In the genomic region with DNA sequence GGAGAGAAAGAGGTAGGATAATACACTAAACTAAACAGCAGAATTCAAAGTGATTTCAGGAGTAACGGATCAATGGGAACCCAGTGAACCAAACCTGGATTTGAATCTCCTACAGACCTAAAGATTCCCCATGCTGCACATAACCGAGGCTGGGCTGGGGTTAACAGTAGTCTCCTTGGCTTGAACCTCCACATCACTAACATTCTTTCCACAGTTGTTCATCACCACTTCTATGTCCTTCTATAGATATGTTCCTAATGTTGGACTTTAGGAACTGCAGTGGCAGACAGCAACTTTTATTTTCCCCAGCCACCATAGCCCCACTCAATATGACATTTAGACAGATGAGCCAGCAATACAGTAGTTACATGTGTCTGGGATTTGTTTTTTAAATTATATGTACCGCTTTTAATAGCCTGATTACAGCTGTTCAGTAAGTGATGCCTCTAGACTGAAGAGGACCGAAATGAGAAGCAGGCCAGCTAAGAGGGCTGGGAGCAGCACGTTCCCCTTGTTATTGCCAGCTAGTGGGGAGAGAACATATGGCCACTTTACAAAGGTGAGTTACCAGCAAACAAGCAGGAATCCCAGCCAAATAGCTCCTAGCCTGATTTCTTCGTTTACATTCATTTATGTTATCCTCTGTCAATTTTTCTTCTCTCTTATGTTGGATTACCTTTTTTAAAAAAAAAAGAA, we compare ENCODE assay signal across 13 cellular contexts.
A peak's percentile ranks its signal among the peaks of the same experiment; 100 is the strongest.
DNase-seq lines count a peak whose midpoint lies in the region; ATAC-seq and TF ChIP-seq lines count a peak whose summit lies in the region.
"Had no signal": no experiment of that assay in that cellular context is flagged by ENCODE, and none has a peak within 500 bp of the region (broad histone marks: within the 10 kb centered on the region; RNA-seq: fewer than 3 reads in every experiment).

No MANE protein-coding gene starts in this region.

- DNase-seq in NCI-H510A treated with DMSO at 0.1 percent for 48 hours (lab: John Stamatoyannopoulos, UW) (peak; percentile 1), NCI-H510A (lab: John Stamatoyannopoulos, UW) (no peak), NCI-H774 (lab: John Stamatoyannopoulos, UW) (peak; percentile 24), fibroblast of peridontal ligament (ENCODE audit: extremely low read depth) (peak; percentile 19), thoracic aorta (ENCODE audit: low spot score) (no peak), posterior cingulate gyrus (no peak), Ammon's horn (ENCODE audit: low spot score) (no peak)
- DNase-seq: ACHN; HCEC 1CT; kidney; mesendoderm; stimulated activated CD4-positive, alpha-beta T cell treated with anti-CD3 and anti-CD28 coated beads, Interleukin-2, amount 100 ng/mL, for 24 hours had no signal

- intact Hi-C loops in posterior cingulate gyrus (cut with DNase I), result no loop called here

- no peak overlapping the region for H3K27ac ChIP-seq in thoracic aorta

- H3K4me1 ChIP-seq in thoracic aorta (ENCODE audit: control insufficient read depth in 1 of 2, low read depth in 2 of 2), result peaks cover 8 to 46% of the 10 kb centered on the region in 2 donors

- H3K4me3 ChIP-seq in thoracic aorta, result peak overlapping the region; percentile 20

- H3K9me3 ChIP-seq in thoracic aorta, result no peaks in the 10 kb centered on the region

- no peaks in the 10 kb centered on the region for H3K36me3 ChIP-seq in thoracic aorta

- ATAC-seq in thoracic aorta (ENCODE audit: insufficient number of reproducible peaks, low FRiP score, low read depth) (no peak), GM18907 (IDR thresholded peaks at IDR 0.05; ENCODE audit: unreplicated experiment) (no peak)

- no peaks in the 10 kb centered on the region for H3K27me3 ChIP-seq in thoracic aorta (replicated peaks; ENCODE audit: insufficient read depth)

- no peak for TF ChIP-seq CTCF in thoracic aorta (IDR thresholded peaks at IDR 0.05)

Comparison
In these comparisons a context has a peak if more than half of its experiments do, and no peak if none do; other contexts are left out.
1. DNase-seq: peak in NCI-H510A treated with DMSO at 0.1 percent for 48 hours (single experiment), NCI-H774 (single experiment) and fibroblast of peridontal ligament (single experiment); none in NCI-H510A (single experiment), thoracic aorta (single experiment), posterior cingulate gyrus (0 of 10) and Ammon's horn (single experiment).